ENCODE assay signal across 8 cellular contexts in the genomic region with DNA sequence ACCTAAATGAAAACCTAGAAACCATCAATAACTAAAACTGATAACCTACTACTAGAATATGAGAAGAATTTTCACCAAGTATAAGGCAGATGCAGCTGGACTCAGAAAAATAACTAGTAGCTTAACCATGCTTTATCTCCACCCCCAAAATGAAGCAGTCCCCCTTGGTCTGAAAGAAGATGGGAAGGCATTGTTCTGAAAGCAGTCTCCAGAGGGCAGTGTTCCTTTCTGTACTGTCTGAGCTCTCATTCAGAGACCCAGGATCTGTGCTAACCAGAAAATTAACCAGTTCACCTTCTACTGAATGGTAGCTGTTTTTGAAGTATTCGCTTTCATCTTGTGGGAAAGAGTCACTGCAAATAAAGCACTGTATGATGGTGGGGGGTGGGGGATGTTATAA.
DNase-seq lines count a peak whose midpoint lies in the region; ATAC-seq and TF ChIP-seq lines count a peak whose summit lies in the region.

No MANE protein-coding gene starts in this region.

- no peak for TF ChIP-seq POLR2A in HCT116 (IDR thresholded peaks at IDR 0.05; ENCODE audit: borderline replicate concordance, extremely low read depth, insufficient read depth, insufficient read length)
- no peak for TF ChIP-seq POLR2A in Peyer's patch (IDR thresholded peaks at IDR 0.05)
- no peak for TF ChIP-seq POLR2A in thyroid gland (IDR thresholded peaks at IDR 0.05)
- no peak for TF ChIP-seq POLR2A in esophagus muscularis mucosa (IDR thresholded peaks at IDR 0.05; ENCODE audit: low read depth)

- no peaks in the 10 kb centered on the region for H4K20me1 ChIP-seq in HCT116 (ENCODE audit: insufficient read depth)

- H3K9me3 ChIP-seq in HCT116 (ENCODE audit: control insufficient read depth in 1 of 2, insufficient read depth in 1 of 2, low read depth in 1 of 2, low read length in 2 of 2) (no peaks in the 10 kb centered on the region), Peyer's patch (no peaks in the 10 kb centered on the region), thyroid gland (no peaks in the 10 kb centered on the region), esophagus muscularis mucosa (no peaks in the 10 kb centered on the region)

- POLR2A ChIA-PET in HCT116 (lab: Charles Lee) = no interaction called here

- intact Hi-C loops in HCT116 (cut with micrococcal nuclease) (no loop called here), thyroid gland (cut with DNase I) (no loop called here), esophagus muscularis mucosa (cut with DNase I) (no loop called here)

- no peaks in the 10 kb centered on the region for H3K9me2 ChIP-seq in HCT116 (ENCODE audit: insufficient read depth)

- no peak overlapping the region for H3K27ac ChIP-seq in HCT116 (ENCODE audit: low read depth, low read length)
- H3K27ac ChIP-seq in Peyer's patch = no peak overlapping the region
- H3K27ac ChIP-seq in thyroid gland = no peak overlapping the region
- no peak overlapping the region for H3K27ac ChIP-seq in esophagus muscularis mucosa (replicated peaks in 1 of 4)

- DNase-seq in CMK (ENCODE audit: low read depth) (peak; percentile 11), HCT116 (ENCODE audit: low read depth, low spot score) (no peak), Peyer's patch (no peak), foreskin melanocyte (peak; percentile 18), thyroid gland (peak; percentile 10 to 11), esophagus muscularis mucosa (ENCODE audit: extremely low spot score) (no peak), germinal center (ENCODE audit: low spot score) (no peak)
- no peak for DNase-seq in activated CD8-positive, alpha-beta memory T cell treated with anti-CD3 and anti-CD28 coated beads for 24 hours

- no peak overlapping the region for H3K4me2 ChIP-seq in HCT116 (ENCODE audit: low read length)

- H3K4me3 ChIP-seq in HCT116 (replicated peaks in 1 of 2; ENCODE audit: low read depth in 1 of 2, low read length in 2 of 2) = no peak overlapping the region
- no peak overlapping the region for H3K4me3 ChIP-seq in Peyer's patch
- no peak overlapping the region for H3K4me3 ChIP-seq in thyroid gland (replicated peaks in 1 of 3)
- H3K4me3 ChIP-seq in esophagus muscularis mucosa = no peak overlapping the region

- no peak overlapping the region for H3K9ac ChIP-seq in HCT116 (ENCODE audit: low read length)

- no peak overlapping the region for H2AFZ ChIP-seq in HCT116 (ENCODE audit: low read depth, low read length, poor library complexity, severe bottlenecking)

- H3K36me3 ChIP-seq in HCT116 (ENCODE audit: control insufficient read depth in 1 of 2, insufficient read depth in 2 of 2, low read length in 2 of 2) (no peaks in the 10 kb centered on the region), Peyer's patch (no peaks in the 10 kb centered on the region), thyroid gland (no peaks in the 10 kb centered on the region), esophagus muscularis mucosa (no peaks in the 10 kb centered on the region)

- no peaks in the 10 kb centered on the region for H3K4me1 ChIP-seq in HCT116 (ENCODE audit: control insufficient read depth in 1 of 2, insufficient read depth in 2 of 2, low read length in 2 of 2)
- H3K4me1 ChIP-seq in Peyer's patch = no peaks in the 10 kb centered on the region
- no peaks in the 10 kb centered on the region for H3K4me1 ChIP-seq in thyroid gland
- H3K4me1 ChIP-seq in esophagus muscularis mucosa = peaks cover 0 to 10% (median 0%) of the 10 kb centered on the region in 4 donors

- no peaks in the 10 kb centered on the region for H3K27me3 ChIP-seq in HCT116 (ENCODE audit: insufficient read depth, low read length)
- no peaks in the 10 kb centered on the region for H3K27me3 ChIP-seq in Peyer's patch
- no peaks in the 10 kb centered on the region for H3K27me3 ChIP-seq in thyroid gland
- H3K27me3 ChIP-seq in esophagus muscularis mucosa = no peaks in the 10 kb centered on the region

- peak; percentile 85 for ATAC-seq in HCT116

- CTCF ChIA-PET in HCT116 (lab: Charles Lee) = interaction anchor here (1.1 to 1.5 kb wide), 4 partner anchors 13 to 118 kb away, joined by 3 to 6 read pairs (median 3); no protein-coding TSS in a partner anchor

- TF ChIP-seq RAD21 in HCT116 (IDR thresholded peaks at IDR 0.05; ENCODE audit: low read depth) = peak; percentile 27; the same call in 1 of the 2 replicates

- RAD21 ChIA-PET in HCT116 (lab: Charles Lee; ENCODE audit: low non-redundant PET in 1 of 2, low total read pairs in 2 of 2, uncharacterized antibody in 2 of 2, unreplicated experiment in 2 of 2) = no interaction called here

- no TSS peak for BruUV-seq in HCT116 (replicated peaks; lab: Mats Ljungman, UMichigan)

- TF ChIP-seq EP300 in esophagus muscularis mucosa (IDR thresholded peaks at IDR 0.05) = no peak

- H3K79me2 ChIP-seq in HCT116 (ENCODE audit: insufficient read depth, low read length) = no peaks in the 10 kb centered on the region

- 29 to 35% methylated on average over 1 of the region's 1 CpG for WGBS in thyroid gland, 2 donors
- 38% methylated on average over 1 of the region's 1 CpG for WGBS in esophagus muscularis mucosa

- TF ChIP-seq CTCF in HCT116 (IDR thresholded peaks at IDR 0.05 in 2 of 3, conservative IDR thresholded peaks at IDR 0.05 in 1 of 3; ENCODE audit: borderline replicate concordance in 1 of 3, insufficient read depth in 1 of 3, low read depth in 2 of 3, low read length in 2 of 3) (peak in 2 of 3 experiments; percentile 46 to 60; a peak in 4 of 6 replicates), Peyer's patch (IDR thresholded peaks at IDR 0.05) (peak in 4 of 6 experiments; percentile 12 to 55 (median 54)), thyroid gland (IDR thresholded peaks at IDR 0.05) (peak in 4 of 6 experiments; percentile 12 to 57 (median 49)), esophagus muscularis mucosa (IDR thresholded peaks at IDR 0.05) (peak in 1 of 3 experiments; percentile 8)

TF ChIP-seq in HCT116, 20 proteins besides CTCF, POLR2A, EP300 and RAD21:
- TF ChIP-seq ZNF274 (IDR thresholded peaks at IDR 0.05; ENCODE audit: low read depth, low read length) (no peak), CEBPB (IDR thresholded peaks at IDR 0.05; ENCODE audit: low read depth) (no peak), SRF (IDR thresholded peaks at IDR 0.05; ENCODE audit: low read depth) (no peak), SIN3A (IDR thresholded peaks at IDR 0.05; ENCODE audit: low read depth) (no peak), SP1 (IDR thresholded peaks at IDR 0.05; ENCODE audit: low read depth) (no peak), EGR1 (IDR thresholded peaks at IDR 0.05; ENCODE audit: low read depth) (no peak), YY1 (IDR thresholded peaks at IDR 0.05; ENCODE audit: extremely low read depth, insufficient replicate concordance, low read depth, low read length) (no peak), TCF7L2 (IDR thresholded peaks at IDR 0.05; ENCODE audit: borderline replicate concordance, extremely low read depth, insufficient read depth, insufficient read length) (no peak), EZH2 (IDR thresholded peaks at IDR 0.05) (no peak), FOSL1 (IDR thresholded peaks at IDR 0.05; ENCODE audit: low read depth) (no peak), JUND (IDR thresholded peaks at IDR 0.05) (no peak), REST (IDR thresholded peaks at IDR 0.05; ENCODE audit: low read depth) (no peak), CBX3 (IDR thresholded peaks at IDR 0.05; ENCODE audit: low read depth) (no peak)
- TF ChIP-seq, protein P1, sequence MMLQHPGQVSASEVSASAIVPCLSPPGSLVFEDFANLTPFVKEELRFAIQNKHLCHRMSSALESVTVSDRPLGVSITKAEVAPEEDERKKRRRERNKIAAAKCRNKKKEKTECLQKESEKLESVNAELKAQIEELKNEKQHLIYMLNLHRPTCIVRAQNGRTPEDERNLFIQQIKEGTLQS (IDR thresholded peaks at IDR 0.05) = no peak

Comparison
In these comparisons a context has a peak if more than half of its experiments do, and no peak if none do; other contexts are left out.
1. DNase-seq: peak in CMK (single experiment), foreskin melanocyte (single experiment) and thyroid gland (2 of 2); none in HCT116 (single experiment), Peyer's patch (0 of 3), esophagus muscularis mucosa (single experiment), activated CD8-positive, alpha-beta memory T cell treated with anti-CD3 and anti-CD28 coated beads for 24 hours (single experiment) and germinal center (single experiment).